Comparison of ENCODE assay signal across 2 cellular contexts in the genomic region with DNA sequence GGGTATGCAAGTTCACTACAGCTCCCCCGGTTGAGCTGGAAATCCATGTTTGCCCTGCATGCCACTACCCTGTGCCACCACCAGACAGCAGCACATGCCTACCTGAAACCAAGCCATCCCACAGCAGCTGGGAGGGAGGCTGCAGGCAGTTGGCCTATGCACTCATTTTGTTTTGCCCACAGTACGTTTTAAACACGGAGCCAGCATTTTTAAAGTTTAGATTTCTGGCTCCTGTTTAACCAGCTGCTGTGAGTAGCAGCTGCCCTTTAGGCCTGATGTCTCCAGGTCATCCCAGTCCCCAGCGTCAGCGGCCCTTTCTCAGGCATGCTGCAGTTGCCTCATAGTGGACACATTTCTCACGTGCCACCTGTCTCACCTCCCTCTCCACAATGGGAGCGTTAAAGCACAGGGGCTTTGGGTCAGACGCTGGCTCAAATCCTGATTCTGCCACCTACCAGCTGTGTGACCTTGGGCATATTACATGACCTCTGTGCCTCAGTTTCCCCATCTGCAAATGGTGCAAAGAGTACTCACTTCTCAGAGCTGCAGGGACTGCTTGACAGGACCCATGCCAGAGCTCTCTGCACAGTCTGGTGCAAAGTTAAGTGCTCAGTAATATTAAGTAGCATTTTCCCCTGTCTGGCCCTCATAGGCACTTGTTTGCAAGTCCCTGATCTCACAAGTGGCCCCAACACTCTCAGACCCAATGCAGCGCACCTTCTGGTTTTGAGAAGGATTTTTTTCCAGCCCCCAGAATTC.
TF ChIP-seq lines count a peak whose summit lies in the region.

No MANE protein-coding gene starts in this region.

TF ChIP-seq in WTC11, 78 proteins besides CTCF, POLR2A, EP300 and RAD21 (continues in another document):
- TF ChIP-seq, protein P1, sequence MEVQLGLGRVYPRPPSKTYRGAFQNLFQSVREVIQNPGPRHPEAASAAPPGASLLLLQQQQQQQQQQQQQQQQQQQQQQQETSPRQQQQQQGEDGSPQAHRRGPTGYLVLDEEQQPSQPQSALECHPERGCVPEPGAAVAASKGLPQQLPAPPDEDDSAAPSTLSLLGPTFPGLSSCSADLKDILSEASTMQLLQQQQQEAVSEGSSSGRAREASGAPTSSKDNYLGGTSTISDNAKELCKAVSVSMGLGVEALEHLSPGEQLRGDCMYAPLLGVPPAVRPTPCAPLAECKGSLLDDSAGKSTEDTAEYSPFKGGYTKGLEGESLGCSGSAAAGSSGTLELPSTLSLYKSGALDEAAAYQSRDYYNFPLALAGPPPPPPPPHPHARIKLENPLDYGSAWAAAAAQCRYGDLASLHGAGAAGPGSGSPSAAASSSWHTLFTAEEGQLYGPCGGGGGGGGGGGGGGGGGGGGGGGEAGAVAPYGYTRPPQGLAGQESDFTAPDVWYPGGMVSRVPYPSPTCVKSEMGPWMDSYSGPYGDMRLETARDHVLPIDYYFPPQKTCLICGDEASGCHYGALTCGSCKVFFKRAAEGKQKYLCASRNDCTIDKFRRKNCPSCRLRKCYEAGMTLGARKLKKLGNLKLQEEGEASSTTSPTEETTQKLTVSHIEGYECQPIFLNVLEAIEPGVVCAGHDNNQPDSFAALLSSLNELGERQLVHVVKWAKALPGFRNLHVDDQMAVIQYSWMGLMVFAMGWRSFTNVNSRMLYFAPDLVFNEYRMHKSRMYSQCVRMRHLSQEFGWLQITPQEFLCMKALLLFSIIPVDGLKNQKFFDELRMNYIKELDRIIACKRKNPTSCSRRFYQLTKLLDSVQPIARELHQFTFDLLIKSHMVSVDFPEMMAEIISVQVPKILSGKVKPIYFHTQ (CRISPR knock-in tag; IDR thresholded peaks at IDR 0.05) = no peak
- TF ChIP-seq SMAD3 (CRISPR knock-in tag; IDR thresholded peaks at IDR 0.05; ENCODE audit: borderline replicate concordance) (no peak), EMX1 (CRISPR knock-in tag; IDR thresholded peaks at IDR 0.05) (0 out of 2 replicates have a peak, but pooled peaks have one; percentile 28), TEAD4 (CRISPR knock-in tag; IDR thresholded peaks at IDR 0.05) (no peak), IRF2 (CRISPR knock-in tag; IDR thresholded peaks at IDR 0.05; ENCODE audit: borderline replicate concordance, low read depth) (no peak), JUN (CRISPR knock-in tag; IDR thresholded peaks at IDR 0.05) (no peak), RORB (CRISPR knock-in tag; IDR thresholded peaks at IDR 0.05) (no peak), KAT7 (CRISPR knock-in tag; IDR thresholded peaks at IDR 0.05; ENCODE audit: borderline replicate concordance) (no peak), ZNF671 (CRISPR knock-in tag; IDR thresholded peaks at IDR 0.05) (no peak), NFATC4 (CRISPR knock-in tag; IDR thresholded peaks at IDR 0.05) (no peak), NR1H2 (CRISPR knock-in tag; IDR thresholded peaks at IDR 0.05) (no peak), ETV6 (CRISPR knock-in tag; IDR thresholded peaks at IDR 0.05) (no peak), ZNF317 (CRISPR knock-in tag; IDR thresholded peaks at IDR 0.05; ENCODE audit: borderline replicate concordance, low read depth) (no peak), ZNF263 (CRISPR knock-in tag; IDR thresholded peaks at IDR 0.05; ENCODE audit: low read depth) (no peak), GABPB1 (CRISPR knock-in tag; IDR thresholded peaks at IDR 0.05) (peak; percentile 34; the same call in 1 of the 2 replicates), ZBTB21 (CRISPR knock-in tag; IDR thresholded peaks at IDR 0.05; ENCODE audit: borderline replicate concordance) (no peak), CREB1 (CRISPR knock-in tag; IDR thresholded peaks at IDR 0.05) (no peak), SP1 (CRISPR knock-in tag; conservative IDR thresholded peaks at IDR 0.05) (no peak), FOXP1 (CRISPR knock-in tag; IDR thresholded peaks at IDR 0.05; ENCODE audit: borderline replicate concordance) (no peak)
- TF ChIP-seq, protein P2, sequence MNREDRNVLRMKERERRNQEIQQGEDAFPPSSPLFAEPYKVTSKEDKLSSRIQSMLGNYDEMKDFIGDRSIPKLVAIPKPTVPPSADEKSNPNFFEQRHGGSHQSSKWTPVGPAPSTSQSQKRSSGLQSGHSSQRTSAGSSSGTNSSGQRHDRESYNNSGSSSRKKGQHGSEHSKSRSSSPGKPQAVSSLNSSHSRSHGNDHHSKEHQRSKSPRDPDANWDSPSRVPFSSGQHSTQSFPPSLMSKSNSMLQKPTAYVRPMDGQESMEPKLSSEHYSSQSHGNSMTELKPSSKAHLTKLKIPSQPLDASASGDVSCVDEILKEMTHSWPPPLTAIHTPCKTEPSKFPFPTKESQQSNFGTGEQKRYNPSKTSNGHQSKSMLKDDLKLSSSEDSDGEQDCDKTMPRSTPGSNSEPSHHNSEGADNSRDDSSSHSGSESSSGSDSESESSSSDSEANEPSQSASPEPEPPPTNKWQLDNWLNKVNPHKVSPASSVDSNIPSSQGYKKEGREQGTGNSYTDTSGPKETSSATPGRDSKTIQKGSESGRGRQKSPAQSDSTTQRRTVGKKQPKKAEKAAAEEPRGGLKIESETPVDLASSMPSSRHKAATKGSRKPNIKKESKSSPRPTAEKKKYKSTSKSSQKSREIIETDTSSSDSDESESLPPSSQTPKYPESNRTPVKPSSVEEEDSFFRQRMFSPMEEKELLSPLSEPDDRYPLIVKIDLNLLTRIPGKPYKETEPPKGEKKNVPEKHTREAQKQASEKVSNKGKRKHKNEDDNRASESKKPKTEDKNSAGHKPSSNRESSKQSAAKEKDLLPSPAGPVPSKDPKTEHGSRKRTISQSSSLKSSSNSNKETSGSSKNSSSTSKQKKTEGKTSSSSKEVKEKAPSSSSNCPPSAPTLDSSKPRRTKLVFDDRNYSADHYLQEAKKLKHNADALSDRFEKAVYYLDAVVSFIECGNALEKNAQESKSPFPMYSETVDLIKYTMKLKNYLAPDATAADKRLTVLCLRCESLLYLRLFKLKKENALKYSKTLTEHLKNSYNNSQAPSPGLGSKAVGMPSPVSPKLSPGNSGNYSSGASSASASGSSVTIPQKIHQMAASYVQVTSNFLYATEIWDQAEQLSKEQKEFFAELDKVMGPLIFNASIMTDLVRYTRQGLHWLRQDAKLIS (CRISPR knock-in tag; IDR thresholded peaks at IDR 0.05; ENCODE audit: borderline replicate concordance) = no peak
- TF ChIP-seq, protein P3, sequence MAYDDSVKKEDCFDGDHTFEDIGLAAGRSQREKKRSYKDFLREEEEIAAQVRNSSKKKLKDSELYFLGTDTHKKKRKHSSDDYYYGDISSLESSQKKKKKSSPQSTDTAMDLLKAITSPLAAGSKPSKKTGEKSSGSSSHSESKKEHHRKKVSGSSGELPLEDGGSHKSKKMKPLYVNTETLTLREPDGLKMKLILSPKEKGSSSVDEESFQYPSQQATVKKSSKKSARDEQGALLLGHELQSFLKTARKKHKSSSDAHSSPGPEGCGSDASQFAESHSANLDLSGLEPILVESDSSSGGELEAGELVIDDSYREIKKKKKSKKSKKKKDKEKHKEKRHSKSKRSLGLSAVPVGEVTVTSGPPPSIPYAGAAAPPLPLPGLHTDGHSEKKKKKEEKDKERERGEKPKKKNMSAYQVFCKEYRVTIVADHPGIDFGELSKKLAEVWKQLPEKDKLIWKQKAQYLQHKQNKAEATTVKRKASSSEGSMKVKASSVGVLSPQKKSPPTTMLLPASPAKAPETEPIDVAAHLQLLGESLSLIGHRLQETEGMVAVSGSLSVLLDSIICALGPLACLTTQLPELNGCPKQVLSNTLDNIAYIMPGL (CRISPR knock-in tag; IDR thresholded peaks at IDR 0.05) = no peak
- TF ChIP-seq, protein P4, sequence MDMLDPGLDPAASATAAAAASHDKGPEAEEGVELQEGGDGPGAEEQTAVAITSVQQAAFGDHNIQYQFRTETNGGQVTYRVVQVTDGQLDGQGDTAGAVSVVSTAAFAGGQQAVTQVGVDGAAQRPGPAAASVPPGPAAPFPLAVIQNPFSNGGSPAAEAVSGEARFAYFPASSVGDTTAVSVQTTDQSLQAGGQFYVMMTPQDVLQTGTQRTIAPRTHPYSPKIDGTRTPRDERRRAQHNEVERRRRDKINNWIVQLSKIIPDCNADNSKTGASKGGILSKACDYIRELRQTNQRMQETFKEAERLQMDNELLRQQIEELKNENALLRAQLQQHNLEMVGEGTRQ (CRISPR knock-in tag; IDR thresholded peaks at IDR 0.05) = no peak

TF ChIP-seq in HepG2, 621 proteins besides CTCF, POLR2A, EP300 and RAD21 (continues in another document):
- TF ChIP-seq GATAD1 (CRISPR knock-in tag; IDR thresholded peaks at IDR 0.05) = peak; percentile 43; the same call in 1 of the 2 replicates
- no peak for TF ChIP-seq CHD2 (IDR thresholded peaks at IDR 0.05; ENCODE audit: low read depth, low read length)
- TF ChIP-seq HOXA7 (CRISPR knock-in tag; IDR thresholded peaks at IDR 0.05) = no peak
- no peak; the same call in 1 of the 2 replicates for TF ChIP-seq ZNF564 (CRISPR knock-in tag; IDR thresholded peaks at IDR 0.05)
- TF ChIP-seq, protein P5, sequence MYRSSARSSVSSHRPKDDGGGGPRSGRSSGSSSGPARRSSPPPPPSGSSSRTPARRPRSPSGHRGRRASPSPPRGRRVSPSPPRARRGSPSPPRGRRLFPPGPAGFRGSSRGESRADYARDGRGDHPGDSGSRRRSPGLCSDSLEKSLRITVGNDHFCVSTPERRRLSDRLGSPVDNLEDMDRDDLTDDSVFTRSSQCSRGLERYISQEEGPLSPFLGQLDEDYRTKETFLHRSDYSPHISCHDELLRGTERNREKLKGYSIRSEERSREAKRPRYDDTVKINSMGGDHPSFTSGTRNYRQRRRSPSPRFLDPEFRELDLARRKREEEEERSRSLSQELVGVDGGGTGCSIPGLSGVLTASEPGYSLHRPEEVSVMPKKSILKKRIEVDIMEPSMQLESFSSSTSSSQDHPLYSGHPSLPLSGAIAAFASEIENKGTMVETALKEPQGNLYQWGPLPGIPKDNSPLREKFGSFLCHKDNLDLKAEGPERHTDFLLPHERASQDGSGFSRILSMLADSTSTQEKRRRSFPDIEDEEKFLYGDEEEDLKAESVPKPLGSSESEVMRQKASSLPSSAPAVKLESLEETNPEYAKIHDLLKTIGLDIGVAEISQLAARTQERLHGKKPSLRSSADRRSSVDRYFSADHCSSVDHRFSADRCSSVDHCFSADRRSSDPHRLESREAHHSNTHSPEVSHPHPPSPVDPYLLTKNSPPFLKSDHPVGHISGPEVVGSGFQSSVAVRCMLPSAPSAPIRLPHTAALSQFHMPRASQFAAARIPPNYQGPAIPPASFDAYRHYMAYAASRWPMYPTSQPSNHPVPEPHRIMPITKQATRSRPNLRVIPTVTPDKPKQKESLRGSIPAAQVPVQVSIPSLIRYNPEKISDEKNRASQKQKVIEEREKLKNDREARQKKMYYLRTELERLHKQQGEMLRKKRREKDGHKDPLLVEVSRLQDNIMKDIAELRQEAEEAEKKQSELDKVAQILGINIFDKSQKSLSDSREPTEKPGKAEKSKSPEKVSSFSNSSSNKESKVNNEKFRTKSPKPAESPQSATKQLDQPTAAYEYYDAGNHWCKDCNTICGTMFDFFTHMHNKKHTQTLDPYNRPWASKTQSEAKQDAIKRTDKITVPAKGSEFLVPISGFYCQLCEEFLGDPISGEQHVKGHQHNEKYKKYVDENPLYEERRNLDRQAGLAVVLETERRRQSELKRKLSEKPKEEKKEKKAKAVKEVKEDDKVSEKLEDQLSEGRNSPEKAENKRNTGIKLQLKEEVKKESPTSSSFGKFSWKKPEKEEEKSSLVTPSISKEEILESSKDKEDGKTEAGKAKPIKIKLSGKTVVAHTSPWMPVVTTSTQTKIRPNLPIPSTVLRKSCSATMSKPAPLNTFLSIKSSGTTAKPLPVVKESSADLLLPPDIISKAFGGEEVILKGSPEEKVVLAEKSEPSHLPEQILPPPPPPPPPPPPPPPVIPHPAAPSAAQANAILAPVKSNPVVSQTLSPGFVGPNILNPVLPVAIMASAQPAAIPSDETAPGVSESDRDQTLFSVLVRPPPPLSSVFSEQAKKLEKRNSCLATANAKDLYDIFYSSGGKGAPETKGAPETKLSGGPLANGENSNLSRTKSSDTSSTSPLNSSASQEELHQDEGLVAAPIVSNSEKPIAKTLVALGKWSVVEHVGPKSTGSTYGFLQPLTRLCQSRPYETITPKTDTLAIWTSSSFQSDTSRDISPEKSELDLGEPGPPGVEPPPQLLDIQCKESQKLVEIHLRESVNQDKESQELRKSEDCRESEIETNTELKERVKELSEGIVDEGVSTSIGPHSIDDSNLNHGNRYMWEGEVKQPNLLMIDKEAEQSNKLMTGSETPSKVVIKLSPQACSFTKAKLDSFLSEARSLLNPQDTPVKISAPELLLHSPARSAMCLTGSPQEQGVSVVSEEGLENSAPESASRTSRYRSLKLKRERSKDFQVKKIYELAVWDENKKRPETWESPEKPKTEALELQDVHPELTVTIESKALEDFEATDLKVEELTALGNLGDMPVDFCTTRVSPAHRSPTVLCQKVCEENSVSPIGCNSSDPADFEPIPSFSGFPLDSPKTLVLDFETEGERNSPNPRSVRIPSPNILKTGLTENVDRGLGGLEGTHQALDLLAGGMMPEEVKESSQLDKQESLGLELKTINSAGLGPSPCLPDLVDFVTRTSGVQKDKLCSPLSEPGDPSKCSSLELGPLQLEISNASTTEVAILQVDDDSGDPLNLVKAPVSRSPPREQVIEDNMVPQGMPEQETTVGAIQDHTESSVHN (CRISPR knock-in tag; IDR thresholded peaks at IDR 0.05) = no peak
- no peak for TF ChIP-seq ZNF850 (CRISPR knock-in tag; conservative IDR thresholded peaks at IDR 0.05)
- peak; percentile 87; the same call in 1 of the 2 replicates for TF ChIP-seq MAZ (IDR thresholded peaks at IDR 0.05; ENCODE audit: borderline replicate concordance, low read depth, low read length)
- TF ChIP-seq MAZ (CRISPR knock-in tag; IDR thresholded peaks at IDR 0.05; ENCODE audit: low read depth) = no peak; the same call in 1 of the 2 replicates
- TF ChIP-seq, protein P6, sequence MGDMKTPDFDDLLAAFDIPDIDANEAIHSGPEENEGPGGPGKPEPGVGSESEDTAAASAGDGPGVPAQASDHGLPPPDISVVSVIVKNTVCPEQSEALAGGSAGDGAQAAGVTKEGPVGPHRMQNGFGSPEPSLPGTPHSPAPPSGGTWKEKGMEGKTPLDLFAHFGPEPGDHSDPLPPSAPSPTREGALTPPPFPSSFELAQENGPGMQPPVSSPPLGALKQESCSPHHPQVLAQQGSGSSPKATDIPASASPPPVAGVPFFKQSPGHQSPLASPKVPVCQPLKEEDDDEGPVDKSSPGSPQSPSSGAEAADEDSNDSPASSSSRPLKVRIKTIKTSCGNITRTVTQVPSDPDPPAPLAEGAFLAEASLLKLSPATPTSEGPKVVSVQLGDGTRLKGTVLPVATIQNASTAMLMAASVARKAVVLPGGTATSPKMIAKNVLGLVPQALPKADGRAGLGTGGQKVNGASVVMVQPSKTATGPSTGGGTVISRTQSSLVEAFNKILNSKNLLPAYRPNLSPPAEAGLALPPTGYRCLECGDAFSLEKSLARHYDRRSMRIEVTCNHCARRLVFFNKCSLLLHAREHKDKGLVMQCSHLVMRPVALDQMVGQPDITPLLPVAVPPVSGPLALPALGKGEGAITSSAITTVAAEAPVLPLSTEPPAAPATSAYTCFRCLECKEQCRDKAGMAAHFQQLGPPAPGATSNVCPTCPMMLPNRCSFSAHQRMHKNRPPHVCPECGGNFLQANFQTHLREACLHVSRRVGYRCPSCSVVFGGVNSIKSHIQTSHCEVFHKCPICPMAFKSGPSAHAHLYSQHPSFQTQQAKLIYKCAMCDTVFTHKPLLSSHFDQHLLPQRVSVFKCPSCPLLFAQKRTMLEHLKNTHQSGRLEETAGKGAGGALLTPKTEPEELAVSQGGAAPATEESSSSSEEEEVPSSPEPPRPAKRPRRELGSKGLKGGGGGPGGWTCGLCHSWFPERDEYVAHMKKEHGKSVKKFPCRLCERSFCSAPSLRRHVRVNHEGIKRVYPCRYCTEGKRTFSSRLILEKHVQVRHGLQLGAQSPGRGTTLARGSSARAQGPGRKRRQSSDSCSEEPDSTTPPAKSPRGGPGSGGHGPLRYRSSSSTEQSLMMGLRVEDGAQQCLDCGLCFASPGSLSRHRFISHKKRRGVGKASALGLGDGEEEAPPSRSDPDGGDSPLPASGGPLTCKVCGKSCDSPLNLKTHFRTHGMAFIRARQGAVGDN (CRISPR knock-in tag; IDR thresholded peaks at IDR 0.05) = peak; percentile 92
- peak; percentile 82 for TF ChIP-seq MXD4 (CRISPR knock-in tag; IDR thresholded peaks at IDR 0.05)
- TF ChIP-seq EZH2 (conservative IDR thresholded peaks at IDR 0.05; ENCODE audit: low read depth, low read length) = no peak
- TF ChIP-seq BRD4 (CRISPR knock-in tag; IDR thresholded peaks at IDR 0.05) = no peak
- no peak for TF ChIP-seq PLRG1 (conservative IDR thresholded peaks at IDR 0.05)
- TF ChIP-seq PPARG (CRISPR knock-in tag; conservative IDR thresholded peaks at IDR 0.05) = 0 out of 2 replicates have a peak, but pooled peaks have one; percentile 21
- peak; percentile 70; the same call in 1 of the 2 replicates for TF ChIP-seq HIVEP1 (CRISPR knock-in tag; IDR thresholded peaks at IDR 0.05)
